In the genomic region with DNA sequence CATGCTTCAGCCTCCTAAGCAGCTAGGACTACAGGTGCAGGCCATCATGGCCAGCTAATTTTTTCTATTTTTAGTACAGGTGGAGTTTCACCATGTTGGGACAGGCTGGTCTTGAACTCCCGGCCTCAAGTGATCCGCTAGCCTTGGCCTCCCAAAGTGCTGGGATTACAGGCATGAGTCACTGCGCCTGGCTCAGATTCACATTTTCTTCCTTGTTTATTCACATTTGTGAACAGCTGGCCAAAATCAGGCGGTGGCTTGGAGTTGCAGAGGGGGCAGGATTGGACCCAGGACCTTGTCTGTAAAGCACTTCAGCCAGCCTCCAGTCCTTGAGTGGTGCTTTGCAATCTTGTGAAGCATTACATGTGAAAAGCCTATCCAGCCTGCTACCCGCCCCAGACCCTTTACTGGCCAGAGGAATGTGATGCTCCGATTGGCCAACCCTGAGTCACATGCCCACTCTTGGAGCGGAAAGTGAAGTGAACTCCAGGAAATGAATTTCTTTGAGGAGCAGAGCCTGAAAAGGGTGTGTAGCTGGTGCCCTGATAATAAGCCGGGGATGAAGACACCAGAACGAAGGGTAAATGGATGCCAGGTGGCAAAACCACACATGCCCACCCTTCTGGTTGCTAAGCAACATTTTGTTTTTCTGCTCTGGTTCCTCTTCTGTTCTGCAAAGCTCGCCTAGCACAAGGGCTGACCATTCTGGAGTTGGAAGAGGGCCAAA, we compare ENCODE assay signal across 8 cellular contexts.
A peak's percentile ranks its signal among the peaks of the same experiment; 100 is the strongest.
DNase-seq lines count a peak whose midpoint lies in the region; ATAC-seq and TF ChIP-seq lines count a peak whose summit lies in the region.

No MANE protein-coding gene starts in this region.

- POLR2A ChIA-PET in RWPE1 (lab: Yijun Ruan, JAX; ENCODE audit: low non-redundant PET), result no interaction called here

- no peaks in the 10 kb centered on the region for H3K9me3 Mint-ChIP-seq in natural killer cell treated with Interleukin-12 subunit alpha and Interleukin-12 subunit beta and Interleukin-15 and Interleukin-18, amount 100 ng/mL, for 72 hours
- H3K9me3 Mint-ChIP-seq in progenitor cell of endocrine pancreas (ENCODE audit: low read depth), result no peaks in the 10 kb centered on the region

- H3K36me3 ChIP-seq in ES-I3 (ENCODE audit: insufficient read depth, low read length) (no peaks in the 10 kb centered on the region), MG63 (no peaks in the 10 kb centered on the region)

- DNase-seq in MG63 (peak; percentile 97), RWPE1 (ENCODE audit: low spot score) (peak; percentile 37), fibroblast of pulmonary artery (ENCODE audit: low read depth) (peak; percentile 99), progenitor cell of endocrine pancreas (ENCODE audit: low spot score, unreplicated experiment) (no peak)
- DNase-seq in natural killer cell treated with Interleukin-12 subunit alpha and Interleukin-12 subunit beta and Interleukin-15 and Interleukin-18, amount 100 ng/mL, for 72 hours (ENCODE audit: low spot score), result no peak

- ATAC-seq in natural killer cell treated with Interleukin-12 subunit alpha and Interleukin-12 subunit beta and Interleukin-15 and Interleukin-18, amount 100 ng/mL, for 72 hours, result peak; percentile 28 to 29
- ATAC-seq in GM18873 (IDR thresholded peaks at IDR 0.05; ENCODE audit: low FRiP score, unreplicated experiment) (no peak), HG02884 (IDR thresholded peaks at IDR 0.05; ENCODE audit: unreplicated experiment) (no peak)

- no peaks in the 10 kb centered on the region for H3K27me3 ChIP-seq in MG63

- peak overlapping the region; percentile 38 for H3K4me3 ChIP-seq in MG63
- peak overlapping the region; percentile 39 for H3K4me3 ChIP-seq in fibroblast of pulmonary artery (replicated peaks; ENCODE audit: low read depth, low read length)

- peaks cover 0 to 2% of the 10 kb centered on the region in 2 donors for H3K27me3 Mint-ChIP-seq in natural killer cell treated with Interleukin-12 subunit alpha and Interleukin-12 subunit beta and Interleukin-15 and Interleukin-18, amount 100 ng/mL, for 72 hours
- no peaks in the 10 kb centered on the region for H3K27me3 Mint-ChIP-seq in progenitor cell of endocrine pancreas

- peak overlapping the region; percentile 60 for H3K27ac ChIP-seq in RWPE1

- peaks cover 17% of the 10 kb centered on the region; the same call in 1 of the 2 replicates for H3K4me1 ChIP-seq in ES-I3 (ENCODE audit: insufficient read depth, low read length)

- peaks cover 36 to 37% of the 10 kb centered on the region in 2 donors for H3K4me1 Mint-ChIP-seq in natural killer cell treated with Interleukin-12 subunit alpha and Interleukin-12 subunit beta and Interleukin-15 and Interleukin-18, amount 100 ng/mL, for 72 hours (ENCODE audit: low read depth in 2 of 2)
- peaks cover 14% of the 10 kb centered on the region for H3K4me1 Mint-ChIP-seq in progenitor cell of endocrine pancreas (ENCODE audit: low read depth)

- TF ChIP-seq CTCF in RWPE1 (conservative IDR thresholded peaks at IDR 0.05; ENCODE audit: low read depth), result no peak
- no peak for TF ChIP-seq CTCF in fibroblast of pulmonary artery (IDR thresholded peaks at IDR 0.05; ENCODE audit: low read length, missing control alignments)
- no peak for TF ChIP-seq CTCF in progenitor cell of endocrine pancreas (IDR thresholded peaks at IDR 0.05; ENCODE audit: unreplicated experiment)

- H3K9ac ChIP-seq in ES-I3 (ENCODE audit: low read depth, low read length), result peak overlapping the region; percentile 33; the same call in 1 of the 2 replicates

- CTCF ChIA-PET in RWPE1 (lab: Yijun Ruan, JAX), result interaction anchor here (0.7 kb wide), 1 partner anchor 1283 kb away, joined by 3 read pairs; no protein-coding TSS in a partner anchor

- peak overlapping the region in 1 of 2 donors; percentile 59 for H3K27ac Mint-ChIP-seq in natural killer cell treated with Interleukin-12 subunit alpha and Interleukin-12 subunit beta and Interleukin-15 and Interleukin-18, amount 100 ng/mL, for 72 hours
- H3K27ac Mint-ChIP-seq in progenitor cell of endocrine pancreas, result no peak overlapping the region

- H3K36me3 Mint-ChIP-seq in natural killer cell treated with Interleukin-12 subunit alpha and Interleukin-12 subunit beta and Interleukin-15 and Interleukin-18, amount 100 ng/mL, for 72 hours, result no peaks in the 10 kb centered on the region
- no peaks in the 10 kb centered on the region for H3K36me3 Mint-ChIP-seq in progenitor cell of endocrine pancreas (ENCODE audit: insufficient read depth)

- peak overlapping the region; percentile 59 for H3K4me3 Mint-ChIP-seq in natural killer cell treated with Interleukin-12 subunit alpha and Interleukin-12 subunit beta and Interleukin-15 and Interleukin-18, amount 100 ng/mL, for 72 hours
- no peak overlapping the region for H3K4me3 Mint-ChIP-seq in progenitor cell of endocrine pancreas (ENCODE audit: low read depth)

- H3K9me3 ChIP-seq in ES-I3 (ENCODE audit: control insufficient read depth, insufficient read depth, low read length) (no peaks in the 10 kb centered on the region), MG63 (no peaks in the 10 kb centered on the region)

Comparison
In these comparisons a context has a peak if more than half of its experiments do, and no peak if none do; other contexts are left out.
1. DNase-seq: peak in MG63 (single experiment), RWPE1 (single experiment) and fibroblast of pulmonary artery (single experiment); none in natural killer cell treated with Interleukin-12 subunit alpha and Interleukin-12 subunit beta and Interleukin-15 and Interleukin-18, amount 100 ng/mL, for 72 hours (single experiment) and progenitor cell of endocrine pancreas (single experiment).
2. ATAC-seq: peak in natural killer cell treated with Interleukin-12 subunit alpha and Interleukin-12 subunit beta and Interleukin-15 and Interleukin-18, amount 100 ng/mL, for 72 hours (2 of 2); none in GM18873 (single experiment) and HG02884 (single experiment).